In the genomic region with DNA sequence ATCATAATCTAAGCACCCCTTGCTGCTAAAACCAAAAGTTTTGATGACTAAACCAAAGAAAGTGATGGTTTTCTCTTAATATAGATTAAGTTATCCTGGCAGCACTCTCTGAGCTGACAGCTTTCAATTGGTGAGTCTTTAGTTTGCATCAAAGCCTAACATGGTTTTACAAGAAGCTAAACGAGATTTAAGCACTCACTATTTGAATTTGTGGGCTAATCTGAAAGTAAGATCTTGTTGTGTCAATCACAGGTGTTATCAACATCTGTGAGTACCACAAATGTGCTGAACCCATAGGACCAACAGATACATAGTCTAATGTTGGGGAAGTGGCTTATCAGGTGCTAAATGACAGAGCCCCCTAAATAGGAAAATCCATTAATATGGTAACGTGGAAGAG, we compare ENCODE assay signal across 1 cellular context.
TF ChIP-seq lines count a peak whose summit lies in the region.

No MANE protein-coding gene starts in this region.

TF ChIP-seq in GM12878, 131 proteins besides CTCF, POLR2A, EP300 and RAD21 (continued from another document):
- peak; percentile 13 to 14; a peak in 1 of 4 replicates for TF ChIP-seq BHLHE40 (IDR thresholded peaks at IDR 0.05; ENCODE audit: borderline replicate concordance in 1 of 2, low read depth in 2 of 2, low read length in 1 of 2)
- no peak for TF ChIP-seq HDAC2 (IDR thresholded peaks at IDR 0.05)
- no peak for TF ChIP-seq EED (IDR thresholded peaks at IDR 0.05; ENCODE audit: low read depth)
- TF ChIP-seq CREB1 (IDR thresholded peaks at IDR 0.05; ENCODE audit: low read depth) = no peak
- peak; percentile 35 for TF ChIP-seq JUNB (IDR thresholded peaks at IDR 0.05)
- no peak for TF ChIP-seq NR2C1 (IDR thresholded peaks at IDR 0.05)
- no peak for TF ChIP-seq ZNF622 (IDR thresholded peaks at IDR 0.05)
- peak; percentile 55; the same call in 1 of the 2 replicates for TF ChIP-seq TCF12 (IDR thresholded peaks at IDR 0.05; ENCODE audit: low read depth, low read length)
- TF ChIP-seq, protein P1, sequence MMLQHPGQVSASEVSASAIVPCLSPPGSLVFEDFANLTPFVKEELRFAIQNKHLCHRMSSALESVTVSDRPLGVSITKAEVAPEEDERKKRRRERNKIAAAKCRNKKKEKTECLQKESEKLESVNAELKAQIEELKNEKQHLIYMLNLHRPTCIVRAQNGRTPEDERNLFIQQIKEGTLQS (IDR thresholded peaks at IDR 0.05; ENCODE audit: borderline replicate concordance, extremely low read depth, low read depth, low read length) = no peak
- TF ChIP-seq CEBPB (IDR thresholded peaks at IDR 0.05; ENCODE audit: borderline replicate concordance in 1 of 2, low read depth in 2 of 2, low read length in 2 of 2) = no peak
- TF ChIP-seq, protein P2, sequence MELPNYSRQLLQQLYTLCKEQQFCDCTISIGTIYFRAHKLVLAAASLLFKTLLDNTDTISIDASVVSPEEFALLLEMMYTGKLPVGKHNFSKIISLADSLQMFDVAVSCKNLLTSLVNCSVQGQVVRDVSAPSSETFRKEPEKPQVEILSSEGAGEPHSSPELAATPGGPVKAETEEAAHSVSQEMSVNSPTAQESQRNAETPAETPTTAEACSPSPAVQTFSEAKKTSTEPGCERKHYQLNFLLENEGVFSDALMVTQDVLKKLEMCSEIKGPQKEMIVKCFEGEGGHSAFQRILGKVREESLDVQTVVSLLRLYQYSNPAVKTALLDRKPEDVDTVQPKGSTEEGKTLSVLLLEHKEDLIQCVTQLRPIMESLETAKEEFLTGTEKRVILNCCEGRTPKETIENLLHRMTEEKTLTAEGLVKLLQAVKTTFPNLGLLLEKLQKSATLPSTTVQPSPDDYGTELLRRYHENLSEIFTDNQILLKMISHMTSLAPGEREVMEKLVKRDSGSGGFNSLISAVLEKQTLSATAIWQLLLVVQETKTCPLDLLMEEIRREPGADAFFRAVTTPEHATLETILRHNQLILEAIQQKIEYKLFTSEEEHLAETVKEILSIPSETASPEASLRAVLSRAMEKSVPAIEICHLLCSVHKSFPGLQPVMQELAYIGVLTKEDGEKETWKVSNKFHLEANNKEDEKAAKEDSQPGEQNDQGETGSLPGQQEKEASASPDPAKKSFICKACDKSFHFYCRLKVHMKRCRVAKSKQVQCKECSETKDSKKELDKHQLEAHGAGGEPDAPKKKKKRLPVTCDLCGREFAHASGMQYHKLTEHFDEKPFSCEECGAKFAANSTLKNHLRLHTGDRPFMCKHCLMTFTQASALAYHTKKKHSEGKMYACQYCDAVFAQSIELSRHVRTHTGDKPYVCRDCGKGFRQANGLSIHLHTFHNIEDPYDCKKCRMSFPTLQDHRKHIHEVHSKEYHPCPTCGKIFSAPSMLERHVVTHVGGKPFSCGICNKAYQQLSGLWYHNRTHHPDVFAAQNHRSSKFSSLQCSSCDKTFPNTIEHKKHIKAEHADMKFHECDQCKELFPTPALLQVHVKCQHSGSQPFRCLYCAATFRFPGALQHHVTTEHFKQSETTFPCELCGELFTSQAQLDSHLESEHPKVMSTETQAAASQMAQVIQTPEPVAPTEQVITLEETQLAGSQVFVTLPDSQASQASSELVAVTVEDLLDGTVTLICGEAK (IDR thresholded peaks at IDR 0.05; ENCODE audit: borderline replicate concordance) = no peak
- TF ChIP-seq EZH2 (IDR thresholded peaks at IDR 0.05; ENCODE audit: borderline replicate concordance, control insufficient read depth, low read depth, low read length) = no peak
- no peak for TF ChIP-seq WRNIP1 (IDR thresholded peaks at IDR 0.05; ENCODE audit: borderline replicate concordance, low read depth, low read length)
- TF ChIP-seq RELA (IDR thresholded peaks at IDR 0.05; ENCODE audit: borderline replicate concordance, partially characterized antibody) = no peak
- TF ChIP-seq EGR1 (IDR thresholded peaks at IDR 0.05; ENCODE audit: borderline replicate concordance in 1 of 2, low read depth in 2 of 2, low read length in 2 of 2) = no peak
- TF ChIP-seq RBBP5 (conservative IDR thresholded peaks at IDR 0.05) = no peak
- peak; percentile 48; the same call in 1 of the 2 replicates for TF ChIP-seq NFIC (IDR thresholded peaks at IDR 0.05; ENCODE audit: low read depth, low read length)
- TF ChIP-seq BMI1 (IDR thresholded peaks at IDR 0.05; ENCODE audit: borderline replicate concordance) = no peak
- no peak for TF ChIP-seq ATF7 (IDR thresholded peaks at IDR 0.05; ENCODE audit: low read depth)
- TF ChIP-seq GABPA (IDR thresholded peaks at IDR 0.05; ENCODE audit: low read depth) = 0 out of 2 replicates have a peak, but pooled peaks have one; percentile 21
- no peak for TF ChIP-seq SMAD1 (IDR thresholded peaks at IDR 0.05; ENCODE audit: low read depth, partially characterized antibody)
- TF ChIP-seq RFX5 (IDR thresholded peaks at IDR 0.05; ENCODE audit: low read depth, low read length) = no peak
- 0 out of 2 replicates have a peak, but pooled peaks have one; percentile 11 for TF ChIP-seq MTA2 (IDR thresholded peaks at IDR 0.05; ENCODE audit: low read depth)
- no peak for TF ChIP-seq ASH2L (IDR thresholded peaks at IDR 0.05; ENCODE audit: borderline replicate concordance, low read depth)
TF ChIP-seq in GM12878: peak in this region for 13.
